ENCODE assay signal across 27 cellular contexts in the genomic region with DNA sequence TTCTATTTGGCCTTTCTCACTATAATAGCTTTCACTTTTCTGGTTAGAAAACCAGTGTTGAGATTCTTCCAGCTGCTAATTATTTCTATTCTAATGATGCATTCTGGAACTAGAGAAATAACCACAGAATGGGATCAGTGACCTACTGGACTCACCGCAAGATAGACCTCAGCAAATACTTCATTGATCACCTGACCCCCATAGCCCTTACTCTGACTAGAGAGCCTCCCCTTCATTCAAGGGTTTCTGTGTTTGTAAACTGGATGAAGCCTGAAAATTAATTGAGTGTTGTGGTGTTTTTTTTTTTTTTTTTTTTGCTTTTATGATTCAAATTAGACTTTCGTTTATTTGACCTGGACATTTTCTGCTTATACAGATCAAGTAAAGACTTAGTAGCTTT.
"Had no signal": no experiment of that assay in that cellular context is flagged by ENCODE, and none has a peak within 500 bp of the region (broad histone marks: within the 10 kb centered on the region; RNA-seq: fewer than 3 reads in every experiment).

No MANE protein-coding gene starts in this region.

- H3K4me1 ChIP-seq: stomach, suprapubic skin, testis, thyroid gland, tibial artery, tibial nerve, transverse colon, upper lobe of left lung, upper lobe of right lung, uterus, vagina had no signal

- DNase-seq: stimulated activated CD4-positive, alpha-beta T cell treated with anti-CD3 and anti-CD28 coated beads, Interleukin-2, amount 100 ng/mL, for 48 hours; stimulated activated CD4-positive, alpha-beta T cell treated with anti-CD3 and anti-CD28 coated beads, Interleukin-4, amount 100 ng/mL, for 1 hour; stimulated activated CD4-positive, alpha-beta T cell treated with anti-CD3 and anti-CD28 coated beads, Interleukin-4, amount 100 ng/mL, for 24 hours; stimulated activated CD4-positive, alpha-beta T cell treated with anti-CD3 and anti-CD28 coated beads, Interleukin-4, amount 100 ng/mL, for 4 hours; stimulated activated CD8-positive, alpha-beta memory T cell treated with anti-CD3 and anti-CD28 coated beads, Interleukin-4, amount 100 ng/mL, for 48 hours; stimulated activated naive B cell treated with anti-CD40 and anti-IgM and Interleukin-4, amounts not matched to agents 10 μg/mL and 1 μg/mL and 100 μg/mL, for 72 hours; stimulated activated naive CD4-positive, alpha-beta T cell; stimulated activated naive CD4-positive, alpha-beta T cell treated with Interleukin-2 at 50 U/mL for 16 hours; stimulated activated naive CD8-positive, alpha-beta T cell treated with anti-CD3 and anti-CD28 coated beads, Interleukin-15, amount 100 ng/mL, for 72 hours; stimulated activated naive CD8-positive, alpha-beta T cell treated with anti-CD3 and anti-CD28 coated beads, Interleukin-15, Interleukin-2, amounts not matched to agents 100 U/mL and 50 U/mL, for 24 hours; stomach; substantia nigra; testis; thyroid gland; tibial artery; transverse colon; trophoblast cell; upper lobe of left lung; upper lobe of right lung; uterus had no signal

- FAIRE-seq: urothelium cell line had no signal

- H3K36me3 ChIP-seq: stomach, suprapubic skin, thoracic aorta, thyroid gland, tibial artery, transverse colon, upper lobe of left lung, upper lobe of right lung, uterus, vagina had no signal

- H3K27me3 ChIP-seq: suprapubic skin, testis, thyroid gland, tibial artery, transverse colon, upper lobe of left lung, upper lobe of right lung, uterus, vagina had no signal

- ATAC-seq: stimulated activated effector memory CD8-positive, alpha-beta T cell treated with anti-CD3 and anti-CD28 coated beads, Interleukin-12 subunit alpha, Interleukin-12 subunit beta, amount 100 ng/mL, for 72 hours; stimulated activated memory B cell treated with anti-CD40 and anti-IgM and Interleukin-4, amounts not matched to agents 10 μg/mL and 1 μg/mL and 100 μg/mL, for 72 hours; stimulated activated naive B cell treated with anti-CD40 and anti-IgM and Interleukin-4, amounts not matched to agents 10 μg/mL and 1 μg/mL and 100 μg/mL, for 72 hours; stimulated activated naive CD8-positive, alpha-beta T cell treated with anti-CD3 and anti-CD28 coated beads, Interleukin-15, amount 100 ng/mL, for 72 hours; stimulated activated naive CD8-positive, alpha-beta T cell treated with anti-CD3 and anti-CD28 coated beads, Interleukin-15, Interleukin-2, amounts not matched to agents 100 U/mL and 50 U/mL, for 24 hours; upper lobe of right lung had no signal

- H3K9me3 ChIP-seq: suprapubic skin, testis, thoracic aorta, thyroid gland, transverse colon, upper lobe of left lung, upper lobe of right lung, vagina had no signal

- H3K4me3 ChIP-seq: stomach, suprapubic skin, testis, thoracic aorta, thyroid gland, tibial artery, tibial nerve, transverse colon, upper lobe of left lung, upper lobe of right lung, uterus, vagina had no signal

- H3K27ac ChIP-seq: stomach, suprapubic skin, testis, thoracic aorta, thyroid gland, tibial artery, tibial nerve, transverse colon, upper lobe of left lung, upper lobe of right lung, uterus, vagina had no signal
